Comparison of ENCODE assay signal across 1 cellular context in genomic region chr5:128896675-128897074, GRCh38.
TF ChIP-seq lines count a peak whose summit lies in the region.

No MANE protein-coding gene starts in this region.

TF ChIP-seq in GM12878, 131 proteins besides CTCF, POLR2A, EP300 and RAD21 (continued from another document):
- TF ChIP-seq ZNF687 (IDR thresholded peaks at IDR 0.05) (no peak), PAX8 (IDR thresholded peaks at IDR 0.05) (no peak), SREBF2 (IDR thresholded peaks at IDR 0.05; ENCODE audit: low read length) (no peak), RCOR1 (conservative IDR thresholded peaks at IDR 0.05; ENCODE audit: low read depth, low read length) (no peak), HCFC1 (IDR thresholded peaks at IDR 0.05; ENCODE audit: low read length) (no peak), ZNF592 (IDR thresholded peaks at IDR 0.05) (no peak), RELA (IDR thresholded peaks at IDR 0.05; ENCODE audit: borderline replicate concordance, partially characterized antibody) (no peak), HDGF (IDR thresholded peaks at IDR 0.05) (no peak), POLR2AphosphoS2 (IDR thresholded peaks at IDR 0.05; ENCODE audit: low read depth, low read length) (no peak), MXI1 (IDR thresholded peaks at IDR 0.05; ENCODE audit: low read depth, low read length) (no peak), SUPT20H (IDR thresholded peaks at IDR 0.05; ENCODE audit: borderline replicate concordance, control insufficient read depth, low read depth, low read length) (no peak), E2F8 (IDR thresholded peaks at IDR 0.05; ENCODE audit: low read depth, partially characterized antibody) (no peak), CBFB (IDR thresholded peaks at IDR 0.05; ENCODE audit: low read depth) (no peak), TCF3 (IDR thresholded peaks at IDR 0.05; ENCODE audit: borderline replicate concordance, insufficient read depth, low read depth, low read length) (no peak)
- TF ChIP-seq, protein P1, sequence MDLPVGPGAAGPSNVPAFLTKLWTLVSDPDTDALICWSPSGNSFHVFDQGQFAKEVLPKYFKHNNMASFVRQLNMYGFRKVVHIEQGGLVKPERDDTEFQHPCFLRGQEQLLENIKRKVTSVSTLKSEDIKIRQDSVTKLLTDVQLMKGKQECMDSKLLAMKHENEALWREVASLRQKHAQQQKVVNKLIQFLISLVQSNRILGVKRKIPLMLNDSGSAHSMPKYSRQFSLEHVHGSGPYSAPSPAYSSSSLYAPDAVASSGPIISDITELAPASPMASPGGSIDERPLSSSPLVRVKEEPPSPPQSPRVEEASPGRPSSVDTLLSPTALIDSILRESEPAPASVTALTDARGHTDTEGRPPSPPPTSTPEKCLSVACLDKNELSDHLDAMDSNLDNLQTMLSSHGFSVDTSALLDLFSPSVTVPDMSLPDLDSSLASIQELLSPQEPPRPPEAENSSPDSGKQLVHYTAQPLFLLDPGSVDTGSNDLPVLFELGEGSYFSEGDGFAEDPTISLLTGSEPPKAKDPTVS (IDR thresholded peaks at IDR 0.05; ENCODE audit: low read depth, low read length) = no peak
